ENCODE assay signal across 22 cellular contexts in genomic region chr20:61056136-61056535, GRCh38.
"Had no signal": no experiment of that assay in that cellular context is flagged by ENCODE, and none has a peak within 500 bp of the region (broad histone marks: within the 10 kb centered on the region; RNA-seq: fewer than 3 reads in every experiment).

No MANE protein-coding gene starts in this region.

- H3K4me1 ChIP-seq: SJCRH30 had no signal

- H3K27ac ChIP-seq: RWPE1, SJCRH30 had no signal

- H3K36me3 ChIP-seq: SJCRH30 had no signal

- ATAC-seq: Panc1, PC-3, Right ventricle myocardium inferior, SK-N-SH treated with all-trans-retinoic acid at 6 μM for 48 hours had no signal

- H3K4me3 ChIP-seq: SJCRH30 had no signal

- H3K9me3 ChIP-seq: SJCRH30 had no signal

- DNase-seq: KBM-7; MV-4-11; NCI-H1048; NCI-H1105; NCI-H1436 treated with DMSO at 0.1 percent for 48 hours; NCI-H1694; NCI-H187 treated with DMSO at 0.1 percent for 48 hours; NCI-H2029 treated with DMSO at 0.1 percent for 48 hours; NCI-H2171 treated with DMSO at 0.1 percent for 48 hours; NCI-H345; NCI-H446 treated with DMSO at 0.1 percent for 48 hours; NCI-H510A treated with DMSO at 0.1 percent for 48 hours; NCI-H526; NCI-H82; NK-92 treated with Interleukin-12 subunit alpha and Interleukin-12 subunit beta, amount 100 ng/mL, for 24 hours; PC-3; SHP77 treated with DMSO at 0.1 percent for 48 hours; SJCRH30 had no signal
